24 cellular contexts compared by ENCODE assay signal in genomic region chr10:1968257-1969025, GRCh38.
"Had no signal": no experiment of that assay in that cellular context is flagged by ENCODE, and none has a peak within 500 bp of the region (broad histone marks: within the 10 kb centered on the region; RNA-seq: fewer than 3 reads in every experiment).

No MANE protein-coding gene starts in this region.

- H3K27me3 ChIP-seq: sigmoid colon, stomach, suprapubic skin, transverse colon, uterus had no signal

- H3K4me3 ChIP-seq: coronary artery, heart left ventricle, sigmoid colon, smooth muscle cell, stomach, suprapubic skin, transverse colon, uterus had no signal

- H3K4me2 ChIP-seq: smooth muscle cell had no signal

- H3K36me3 ChIP-seq: heart left ventricle, sigmoid colon, stomach, suprapubic skin, transverse colon, uterus had no signal

- H3K4me1 ChIP-seq: heart left ventricle, sigmoid colon, stomach, suprapubic skin, transverse colon, uterus had no signal

- ATAC-seq: activated CD4-positive, CD25-positive, alpha-beta regulatory T cell treated with anti-CD3 and anti-CD28 coated beads, Interleukin-2, amount 50 U/mL, for 24 hours; activated naive CD8-positive, alpha-beta T cell treated with anti-CD3 and anti-CD28 coated beads, Interleukin-2, amount 50 U/mL, for 24 hours; heart left ventricle; left cardiac atrium; naive thymus-derived CD4-positive, alpha-beta T cell; stimulated activated memory B cell treated with anti-CD40 and anti-IgM and Interleukin-4, amounts not matched to agents 10 μg/mL and 1 μg/mL and 100 μg/mL, for 72 hours had no signal

- H3K27ac ChIP-seq: coronary artery, epithelial cell of prostate, heart left ventricle, sigmoid colon, stomach, suprapubic skin, transverse colon, uterus, VCaP had no signal

- H3K9me3 ChIP-seq: suprapubic skin, transverse colon, uterus had no signal

- DNase-seq: activated CD4-positive, alpha-beta memory T cell treated with anti-CD3 and anti-CD28 coated beads, Interleukin-2, amount 10 ng/mL, durations not matched to agents 7 days and 5 days; activated CD4-positive, alpha-beta T cell treated with anti-CD3 and anti-CD28 coated beads, Interleukin-2, amount 10 ng/mL, durations not matched to agents 24 days and 14 days; activated gamma-delta T cell; activated naive CD4-positive, alpha-beta T cell treated with anti-CD3 and anti-CD28 coated beads, Interleukin-2, amount 50 U/mL, for 16 hours; activated naive CD8-positive, alpha-beta T cell treated with anti-CD3 and anti-CD28 coated beads, Interleukin-2, amount 50 U/mL, for 24 hours; activated T-cell treated with anti-CD3 and anti-CD28 coated beads for 4 hours; cerebellar nuclear complex; heart left ventricle; islet precursor cell; left cardiac atrium; naive thymus-derived CD4-positive, alpha-beta T cell; posterior cingulate gyrus; sigmoid colon; stimulated activated CD4-positive, alpha-beta T cell treated with anti-CD3 and anti-CD28 coated beads, Interleukin-15, amount 100 ng/mL, for 24 hours; stomach; transverse colon; uterus had no signal
